ENCODE assay signal across 38 cellular contexts in genomic region chr2:48469731-48470130, GRCh38.
"Had no signal": no experiment of that assay in that cellular context is flagged by ENCODE, and none has a peak within 500 bp of the region (broad histone marks: within the 10 kb centered on the region; RNA-seq: fewer than 3 reads in every experiment).

No MANE protein-coding gene starts in this region.

- H3K9me3 ChIP-seq: ascending aorta had no signal

- ATAC-seq: activated CD8-positive, alpha-beta T cell treated with anti-CD3 and anti-CD28 coated beads for 36 hours; activated naive CD8-positive, alpha-beta T cell treated with anti-CD3 and anti-CD28 coated beads, Interleukin-2, amount 50 U/mL, for 24 hours; activated T-cell treated with anti-CD3 and anti-CD28 coated beads, Interleukin-2, amount 50 U/mL, for 4 hours; activated T-cell treated with anti-CD3 and anti-CD28 coated beads, Interleukin-2, amount 50 U/mL, for 72 hours had no signal

- H3K4me1 ChIP-seq: ascending aorta had no signal

- H3K27ac ChIP-seq: ascending aorta, cardiac muscle cell, VCaP had no signal

- H3K4me1 Mint-ChIP-seq: activated B cell treated with CpG ODN at 0.5 μM for 24 hours; activated naive CD4-positive, alpha-beta T cell treated with anti-CD3 and anti-CD28 coated beads, Interleukin-2, amount 10 ng/mL, durations not matched to agents 7 days and 5 days; activated naive CD4-positive, alpha-beta T cell treated with anti-CD3 and anti-CD28 coated beads, Interleukin-2, amount 50 U/mL, for 24 hours; activated naive CD8-positive, alpha-beta T cell treated with anti-CD3 and anti-CD28 coated beads, Interleukin-2, amount 50 U/mL, for 24 hours; central memory CD8-positive, alpha-beta T cell had no signal

- H3K27me3 Mint-ChIP-seq: activated B cell treated with CpG ODN at 0.5 μM for 24 hours; activated CD4-positive, alpha-beta memory T cell treated with anti-CD3 and anti-CD28 coated beads for 36 hours; activated CD4-positive, alpha-beta T cell treated with anti-CD3 and anti-CD28 coated beads, Interleukin-2, amount 10 ng/mL, durations not matched to agents 24 days and 14 days; activated CD8-positive, alpha-beta T cell treated with anti-CD3 and anti-CD28 coated beads for 36 hours; activated naive CD4-positive, alpha-beta T cell treated with anti-CD3 and anti-CD28 coated beads, Interleukin-2, amount 10 ng/mL, durations not matched to agents 7 days and 5 days; activated naive CD4-positive, alpha-beta T cell treated with anti-CD3 and anti-CD28 coated beads, Interleukin-2, amount 50 U/mL, for 24 hours; activated naive CD8-positive, alpha-beta T cell; activated naive CD8-positive, alpha-beta T cell treated with anti-CD3 and anti-CD28 coated beads, Interleukin-2, amount 10 ng/mL, durations not matched to agents 7 days and 5 days; activated naive CD8-positive, alpha-beta T cell treated with anti-CD3 and anti-CD28 coated beads, Interleukin-2, amount 50 U/mL, for 24 hours; brain; central memory CD8-positive, alpha-beta T cell had no signal

- DNase-seq: activated B cell treated with CpG ODN at 0.5 μM for 24 hours; activated CD4-positive, alpha-beta memory T cell treated with anti-CD3 and anti-CD28 coated beads for 36 hours; activated CD4-positive, alpha-beta T cell treated with anti-CD3 and anti-CD28 coated beads for 4 hours; activated CD4-positive, alpha-beta T cell treated with anti-CD3 and anti-CD28 coated beads, Interleukin-2, amount 10 ng/mL, durations not matched to agents 24 days and 14 days; activated CD4-positive, alpha-beta T cell treated with anti-CD3 and anti-CD28 coated beads, Interleukin-2, amount 50 U/mL, for 1 hour; activated CD4-positive, alpha-beta T cell treated with anti-CD3 and anti-CD28 coated beads, Interleukin-2, amount 50 U/mL, for 4 hours; activated CD4-positive, CD25-positive, alpha-beta regulatory T cell treated with anti-CD3 and anti-CD28 coated beads, Interleukin-2, amount 50 U/mL, for 72 hours; activated CD8-positive, alpha-beta memory T cell treated with anti-CD3 and anti-CD28 coated beads, Interleukin-2, amount 50 U/mL, for 4 hours; activated CD8-positive, alpha-beta T cell treated with anti-CD3 and anti-CD28 coated beads for 36 hours; activated effector memory CD4-positive, alpha-beta T cell treated with Interleukin-2 at 50 U/mL for 16 hours; activated gamma-delta T cell; activated naive CD4-positive, alpha-beta T cell treated with anti-CD3 and anti-CD28 coated beads, Interleukin-2, amount 10 ng/mL, durations not matched to agents 7 days and 5 days; activated naive CD4-positive, alpha-beta T cell treated with Interleukin-2 at 50 U/mL for 16 hours; activated naive CD8-positive, alpha-beta T cell treated with anti-CD3 and anti-CD28 coated beads, Interleukin-2, amount 10 ng/mL, durations not matched to agents 7 days and 5 days; activated naive CD8-positive, alpha-beta T cell treated with anti-CD3 and anti-CD28 coated beads, Interleukin-2, amount 50 U/mL, for 24 hours; activated T-cell treated with anti-CD3 and anti-CD28 coated beads for 4 hours; activated T-cell treated with anti-CD3 and anti-CD28 coated beads, Interleukin-2, amount 50 U/mL, for 1 hour; activated T-cell treated with anti-CD3 and anti-CD28 coated beads, Interleukin-2, amount 50 U/mL, for 4 hours; activated T-cell treated with anti-CD3 and anti-CD28 coated beads, Interleukin-2, amount 50 U/mL, for 72 hours; amygdala; anterior cingulate cortex; caudate nucleus; SW 1271; T-helper 1 cell; T-helper 2 cell; T-helper 9 cell had no signal

- H3K4me3 ChIP-seq: ascending aorta, cardiac muscle cell had no signal

- FAIRE-seq: bronchial epithelial cell, TTC549 had no signal

- H3K9me3 Mint-ChIP-seq: activated B cell treated with CpG ODN at 0.5 μM for 24 hours; activated CD4-positive, alpha-beta memory T cell treated with anti-CD3 and anti-CD28 coated beads for 36 hours; activated CD4-positive, alpha-beta T cell treated with anti-CD3 and anti-CD28 coated beads, Interleukin-2, amount 10 ng/mL, durations not matched to agents 24 days and 14 days; activated CD8-positive, alpha-beta T cell treated with anti-CD3 and anti-CD28 coated beads for 36 hours; activated naive CD4-positive, alpha-beta T cell treated with anti-CD3 and anti-CD28 coated beads, Interleukin-2, amount 10 ng/mL, durations not matched to agents 7 days and 5 days; activated naive CD4-positive, alpha-beta T cell treated with anti-CD3 and anti-CD28 coated beads, Interleukin-2, amount 50 U/mL, for 24 hours; activated naive CD8-positive, alpha-beta T cell treated with anti-CD3 and anti-CD28 coated beads, Interleukin-2, amount 10 ng/mL, durations not matched to agents 7 days and 5 days; activated naive CD8-positive, alpha-beta T cell treated with anti-CD3 and anti-CD28 coated beads, Interleukin-2, amount 50 U/mL, for 24 hours; activated T-cell treated with anti-CD3 and anti-CD28 coated beads, Interleukin-2, amount 50 U/mL, for 4 hours; activated T-cell treated with anti-CD3 and anti-CD28 coated beads, Interleukin-2, amount 50 U/mL, for 72 hours; activated T-helper 2 cell treated with anti-CD3 and anti-CD28 coated beads, Interferon-gamma antibody, Interleukin-2, Interleukin-4, amounts not matched to agents 10 μg/mL and 5 μg/mL and 100 μg/mL, durations not matched to agents 14 hours and 24 hours and 36 hours; brain; central memory CD8-positive, alpha-beta T cell; T-helper 1 cell treated with Interleukin-12 subunit alpha and Interleukin-12 subunit beta and Interleukin-4 antibody, amounts not matched to agents 30 μg/mL and 1 μg/mL, for 36 hours; T-helper 2 cell treated with Interferon-gamma antibody and Interleukin-4, amounts not matched to agents 5 μg/mL and 100 μg/mL, for 36 hours had no signal

- H3K27ac Mint-ChIP-seq: activated B cell treated with CpG ODN at 0.5 μM for 24 hours; activated CD4-positive, alpha-beta memory T cell treated with anti-CD3 and anti-CD28 coated beads for 36 hours; activated CD4-positive, alpha-beta T cell treated with anti-CD3 and anti-CD28 coated beads, Interleukin-2, amount 10 ng/mL, durations not matched to agents 24 days and 14 days; activated CD8-positive, alpha-beta T cell treated with anti-CD3 and anti-CD28 coated beads for 36 hours; activated naive CD4-positive, alpha-beta T cell treated with anti-CD3 and anti-CD28 coated beads, Interleukin-2, amount 10 ng/mL, durations not matched to agents 7 days and 5 days; activated naive CD4-positive, alpha-beta T cell treated with anti-CD3 and anti-CD28 coated beads, Interleukin-2, amount 50 U/mL, for 24 hours; activated naive CD8-positive, alpha-beta T cell; activated naive CD8-positive, alpha-beta T cell treated with anti-CD3 and anti-CD28 coated beads, Interleukin-2, amount 10 ng/mL, durations not matched to agents 7 days and 5 days; activated naive CD8-positive, alpha-beta T cell treated with anti-CD3 and anti-CD28 coated beads, Interleukin-2, amount 50 U/mL, for 24 hours; activated T-cell treated with anti-CD3 and anti-CD28 coated beads, Interleukin-2, amount 50 U/mL, for 72 hours; activated T-helper 2 cell treated with anti-CD3 and anti-CD28 coated beads, Interferon-gamma antibody, Interleukin-2, Interleukin-4, amounts not matched to agents 10 μg/mL and 5 μg/mL and 100 μg/mL, durations not matched to agents 14 hours and 24 hours and 36 hours; T-helper 1 cell treated with Interleukin-12 subunit alpha and Interleukin-12 subunit beta and Interleukin-4 antibody, amounts not matched to agents 30 μg/mL and 1 μg/mL, for 36 hours; T-helper 2 cell treated with Interferon-gamma antibody and Interleukin-4, amounts not matched to agents 5 μg/mL and 100 μg/mL, for 36 hours had no signal

- H3K4me3 Mint-ChIP-seq: activated B cell treated with CpG ODN at 0.5 μM for 24 hours; activated CD4-positive, alpha-beta memory T cell treated with anti-CD3 and anti-CD28 coated beads for 36 hours; activated CD4-positive, alpha-beta T cell treated with anti-CD3 and anti-CD28 coated beads, Interleukin-2, amount 10 ng/mL, durations not matched to agents 24 days and 14 days; activated CD8-positive, alpha-beta T cell treated with anti-CD3 and anti-CD28 coated beads for 36 hours; activated naive CD4-positive, alpha-beta T cell treated with anti-CD3 and anti-CD28 coated beads, Interleukin-2, amount 10 ng/mL, durations not matched to agents 7 days and 5 days; activated naive CD4-positive, alpha-beta T cell treated with anti-CD3 and anti-CD28 coated beads, Interleukin-2, amount 50 U/mL, for 24 hours; activated naive CD8-positive, alpha-beta T cell; activated naive CD8-positive, alpha-beta T cell treated with anti-CD3 and anti-CD28 coated beads, Interleukin-2, amount 10 ng/mL, durations not matched to agents 7 days and 5 days; activated naive CD8-positive, alpha-beta T cell treated with anti-CD3 and anti-CD28 coated beads, Interleukin-2, amount 50 U/mL, for 24 hours; activated T-cell treated with anti-CD3 and anti-CD28 coated beads, Interleukin-2, amount 50 U/mL, for 4 hours; activated T-cell treated with anti-CD3 and anti-CD28 coated beads, Interleukin-2, amount 50 U/mL, for 72 hours; brain; central memory CD8-positive, alpha-beta T cell; T-helper 1 cell treated with Interleukin-12 subunit alpha and Interleukin-12 subunit beta and Interleukin-4 antibody, amounts not matched to agents 30 μg/mL and 1 μg/mL, for 36 hours; T-helper 2 cell treated with Interferon-gamma antibody and Interleukin-4, amounts not matched to agents 5 μg/mL and 100 μg/mL, for 36 hours had no signal

- H3K27me3 ChIP-seq: ascending aorta, cardiac muscle cell had no signal
